ENCODE assay signal across 14 cellular contexts in genomic region chr2:39424951-39425350, GRCh38. TPM values are rescaled to one million over a fixed set of nuclear protein-coding genes. Genes with fewer than 3 reads are reported as not detected.
DNase-seq lines count a peak whose midpoint lies in the region; ATAC-seq, FAIRE-seq and TF ChIP-seq lines count a peak whose summit lies in the region.
"Had no signal": no experiment of that assay in that cellular context is flagged by ENCODE, and none has a peak within 500 bp of the region (broad histone marks: within the 10 kb centered on the region; RNA-seq: fewer than 3 reads in every experiment).

No MANE protein-coding gene starts in this region.

- intact Hi-C loops in GM12878 (cut with micrococcal nuclease; ENCODE audit: unreplicated experiment) = no loop called here

- H3K27ac ChIP-seq in GM23338 (ENCODE audit: low read depth) (peak overlapping the region; percentile 22; the same call in 1 of the 2 replicates), GM12878 (ENCODE audit: control insufficient read depth, insufficient read depth) (no peak overlapping the region), osteoblast (ENCODE audit: low read depth, low read length) (peak overlapping the region; percentile 50)
- H3K27ac ChIP-seq: BLaER1, Peyer's patch had no signal

- peak overlapping the region; percentile 43; the same call in 1 of the 2 replicates for H3K27ac Mint-ChIP-seq in GM23338

- H3K9me2 ChIP-seq in GM23338 (ENCODE audit: insufficient read depth) = peaks cover 3% of the 10 kb centered on the region; the same call in 1 of the 2 replicates

- SMC1A ChIA-PET in GM12878 (lab: Charles Lee; ENCODE audit: uncharacterized antibody, unreplicated experiment) = no interaction called here

- H3K4me2 ChIP-seq in GM23338 = peak overlapping the region; percentile 3; the same call in 1 of the 2 replicates
- no peak overlapping the region for H3K4me2 ChIP-seq in GM12878 (ENCODE audit: control insufficient read depth, insufficient read depth)
- no peak overlapping the region for H3K4me2 ChIP-seq in osteoblast (ENCODE audit: insufficient read depth, low read length)
- H3K4me2 ChIP-seq: BLaER1 had no signal

- WGBS in GM12878 (ENCODE audit: insufficient coverage, insufficient replicate concordance, low lambda C conversion rate, missing lambda C conversion rate) = 95% methylated on average over 1 of the region's 1 CpG

- H3K36me3 ChIP-seq in GM23338 (ENCODE audit: insufficient read depth) (no peaks in the 10 kb centered on the region), GM12878 (ENCODE audit: control insufficient read depth in 2 of 2, insufficient read depth in 2 of 2, low read length in 1 of 2) (no peaks in the 10 kb centered on the region), osteoblast (ENCODE audit: insufficient read depth, low read length) (no peaks in the 10 kb centered on the region)
- H3K36me3 ChIP-seq: BLaER1, Peyer's patch had no signal

- no peaks in the 10 kb centered on the region for H3F3A ChIP-seq in GM23338 (replicated peaks; ENCODE audit: low read depth)

- POLR2A ChIA-PET in GM12878 (lab: Charles Lee) = no interaction called here

- no peaks in the 10 kb centered on the region for H3K9me3 Mint-ChIP-seq in GM23338

- no peaks in the 10 kb centered on the region for H3K36me3 Mint-ChIP-seq in GM23338 (ENCODE audit: low read depth)

- FAIRE-seq in GM12878 (lab: Jason Lieb, UNC) = peak; percentile 7

- no peak for TF ChIP-seq RAD21 in GM12878 (IDR thresholded peaks at IDR 0.05; ENCODE audit: insufficient read depth, low read depth, low read length)

- H3K4me3 ChIP-seq in GM23338 = no peak overlapping the region
- H3K4me3 ChIP-seq in GM12878 = no peak overlapping the region
- no peak overlapping the region for H3K4me3 ChIP-seq in osteoblast (ENCODE audit: insufficient read depth, low read length)
- H3K4me3 ChIP-seq: BLaER1, Peyer's patch had no signal

- no peak for TF ChIP-seq EP300 in GM12878 (IDR thresholded peaks at IDR 0.05; ENCODE audit: borderline replicate concordance in 1 of 2, control insufficient read depth in 1 of 2, low read depth in 2 of 2, low read length in 2 of 2)

- no peak overlapping the region for H3K4me3 Mint-ChIP-seq in GM23338

- no peak for TF ChIP-seq CTCF in GM23338 (conservative IDR thresholded peaks at IDR 0.05; ENCODE audit: low read depth in 2 of 2)
- TF ChIP-seq CTCF in GM12878 (IDR thresholded peaks at IDR 0.05 in 2 of 3, conservative IDR thresholded peaks at IDR 0.05 in 1 of 3; ENCODE audit: control insufficient read depth in 2 of 3, extremely low read depth in 1 of 3, insufficient read depth in 1 of 3, low read depth in 3 of 3, low read length in 3 of 3) = no peak
- no peak for TF ChIP-seq CTCF in osteoblast (IDR thresholded peaks at IDR 0.05; ENCODE audit: extremely low read depth, low read depth, low read length)

- no peak overlapping the region for H3K9ac ChIP-seq in GM12878 (ENCODE audit: control insufficient read depth, insufficient read depth, low read length)
- H3K9ac ChIP-seq: BLaER1 had no signal

- H3K9me3 ChIP-seq in GM12878 (replicated peaks; ENCODE audit: control insufficient read depth, insufficient read depth, low read length) (no peaks in the 10 kb centered on the region), osteoblast (ENCODE audit: low read depth, low read length) (no peaks in the 10 kb centered on the region)
- H3K9me3 ChIP-seq: BLaER1, Peyer's patch had no signal

- H4K20me1 ChIP-seq in GM23338 (replicated peaks; ENCODE audit: insufficient read depth) (peaks cover 24% of the 10 kb centered on the region), GM12878 (ENCODE audit: control insufficient read depth, insufficient read depth) (no peaks in the 10 kb centered on the region), osteoblast (ENCODE audit: insufficient read depth, low read length) (peaks cover 4% of the 10 kb centered on the region)

- CTCF ChIA-PET in GM12878 (lab: Yijun Ruan, JAX) = no interaction called here

- TF ChIP-seq POLR2A in GM12878 (IDR thresholded peaks at IDR 0.05; ENCODE audit: low read depth, low read length) = no peak

- RAD21 ChIA-PET in GM12878 (lab: Charles Lee; ENCODE audit: unreplicated experiment) = no interaction called here

- peaks cover 100% of the 10 kb centered on the region for H3K79me2 ChIP-seq in GM23338 (replicated peaks; ENCODE audit: insufficient read depth)
- H3K79me2 ChIP-seq in GM12878 (ENCODE audit: control insufficient read depth, insufficient read depth, low read length) = peaks cover 2% of the 10 kb centered on the region
- peaks cover 97% of the 10 kb centered on the region for H3K79me2 ChIP-seq in osteoblast (ENCODE audit: insufficient read depth, low read length)

- H3K27me3 ChIP-seq in GM23338 (ENCODE audit: insufficient read depth) (no peaks in the 10 kb centered on the region), GM12878 (replicated peaks in 1 of 2; ENCODE audit: control insufficient read depth in 2 of 2, insufficient read depth in 2 of 2, low read length in 1 of 2) (no peaks in the 10 kb centered on the region), osteoblast (ENCODE audit: insufficient read depth, low read length) (no peaks in the 10 kb centered on the region)
- H3K27me3 ChIP-seq: BLaER1, Peyer's patch had no signal

- no TSS peak for BruUV-seq in GM12878 (replicated peaks; lab: Mats Ljungman, UMichigan)

- in situ Hi-C loops in GM12878 (cut with MboI) = no loop called here

- ATAC-seq in GM23338 (no peak), GM12878 (no peak), HG03439 (IDR thresholded peaks at IDR 0.05; ENCODE audit: unreplicated experiment) (no peak)

- H3K27me3 Mint-ChIP-seq in GM23338 (ENCODE audit: insufficient read depth, low read depth, poor library complexity) = no peaks in the 10 kb centered on the region

- DNase-seq in GM23338 (ENCODE audit: low spot score) (no peak), LHCN-M2 (ENCODE audit: low read depth) (peak; percentile 54), GM12878 (ENCODE audit: low read depth, low spot score) (no peak), osteoblast (ENCODE audit: insufficient read length, low spot score, missing footprints) (no peak), hepatic stellate cell (ENCODE audit: low spot score) (no peak), mucosa of gallbladder (ENCODE audit: low spot score) (no peak)
- DNase-seq: H7, NCI-H1092, NCI-H1694, NCI-H345, Peyer's patch, SHP77 treated with DMSO at 0.1 percent for 48 hours had no signal

- H3K4me1 Mint-ChIP-seq in GM23338 = peaks cover 47% of the 10 kb centered on the region

- H3K4me1 ChIP-seq in GM23338 (ENCODE audit: insufficient read depth) (peaks cover 69% of the 10 kb centered on the region), GM12878 (ENCODE audit: control insufficient read depth, insufficient read depth, low read length) (no peaks in the 10 kb centered on the region), osteoblast (ENCODE audit: insufficient read depth, low read length) (peaks cover 12% of the 10 kb centered on the region)
- H3K4me1 ChIP-seq: Peyer's patch had no signal

- H2AFZ ChIP-seq in GM23338 (no peak overlapping the region), GM12878 (ENCODE audit: control insufficient read depth, low read depth, low read length) (no peak overlapping the region), osteoblast (ENCODE audit: low read length) (no peak overlapping the region)

TF ChIP-seq in GM23338, 12 proteins besides CTCF, POLR2A, EP300 and RAD21 (continues in another document):
- no peak for TF ChIP-seq ZNF331 (CRISPR knock-in tag; IDR thresholded peaks at IDR 0.05; ENCODE audit: low read depth)
- no peak for TF ChIP-seq EZH2 (IDR thresholded peaks at IDR 0.05; ENCODE audit: low read depth, unreplicated experiment)
- TF ChIP-seq ZNF114 (CRISPR knock-in tag; IDR thresholded peaks at IDR 0.05) = no peak
- no peak for TF ChIP-seq STAT1 (IDR thresholded peaks at IDR 0.05; ENCODE audit: unreplicated experiment)
- TF ChIP-seq EZH2phosphoT487 (IDR thresholded peaks at IDR 0.05; ENCODE audit: unreplicated experiment) = no peak
- TF ChIP-seq POLR2AphosphoS5 (IDR thresholded peaks at IDR 0.05; ENCODE audit: low read depth) = no peak
- no peak for TF ChIP-seq CREB1 (CRISPR knock-in tag; IDR thresholded peaks at IDR 0.05; ENCODE audit: low read depth)

TF ChIP-seq in GM12878, 131 proteins besides CTCF, POLR2A, EP300 and RAD21 (continues in another document):
- TF ChIP-seq ZBED1 (IDR thresholded peaks at IDR 0.05; ENCODE audit: borderline replicate concordance) (no peak), ZNF24 (IDR thresholded peaks at IDR 0.05) (no peak)

RNA-seq across cellular contexts. Expression of gene MAP4K3, which starts 12.1 kb away (rescaled TPM):
- 80.9 and 90.7 TPM in 2 replicates for total RNA-seq in GM23338 (2014; rRNA removed; shearing (Covaris generic))
- 27.4 and 33.0 TPM in 2 replicates for polyA plus RNA-seq in GM23338 (2016; fragmentation: Nextera tagmentation; extraction: Ambion mirVana)
- 35.0 and 41.4 TPM in 2 replicates for total RNA-seq in LHCN-M2 (2014; rRNA removed)
- polyA plus RNA-seq in LHCN-M2 (2012) = 8.4 TPM
- 98.2 and 103 TPM in 2 replicates for total RNA-seq in GM12878 (2013; cell fraction: nucleolus; rRNA removed)
- 0.05 and 0.23 TPM in 2 replicates for total RNA-seq in GM12878 (2014; rRNA removed)
- 0.18 and 0.46 TPM in 2 replicates for total RNA-seq in GM12878 (2014; rRNA removed; fragmentation: Illumina TruSeq; extraction: Trizol)
- 0.61 and 0.95 TPM in 2 replicates for total RNA-seq in GM12878 (2021)
- 1.9 TPM for polyA plus RNA-seq in GM12878 (2011; ENCODE audit: low read depth)
- polyA plus RNA-seq in GM12878 (2011; rRNA removed) = 0.68 and 0.98 TPM in 2 replicates
- 0.23 and 0.36 TPM in 2 replicates for polyA plus RNA-seq in GM12878 (2011; cell fraction: cytosol; rRNA removed)
- 0.54 and 0.73 TPM in 2 replicates for polyA plus RNA-seq in GM12878 (2011; cell fraction: nucleus; rRNA removed)
- 2.8 and 3.1 TPM in 2 replicates for polyA plus RNA-seq in GM12878 (2012)
- 0.12 and 0.16 TPM in 2 replicates for polyA plus RNA-seq in GM12878 (2014; fragmentation: Illumina TruSeq; extraction: Trizol)
- polyA plus RNA-seq in GM12878 (2014; fragmentation: Nextera tagmentation; extraction: Ambion mirVana) = under 1 TPM in 1 of 2 experiments, not detected in 1; 0.04 TPM
- polyA plus RNA-seq in GM12878 (2014; rRNA removed) = 0.05 and 0.14 TPM in 2 replicates
- polyA plus RNA-seq in GM12878 (2016; fragmentation: Nextera tagmentation; extraction: Ambion mirVana) = under 1 TPM; 0.21 to 0.38 TPM
- 0.51 and 0.62 TPM in 2 replicates for polyA minus RNA-seq in GM12878 (2011; rRNA and poly(A)+ RNA removed)
- polyA minus RNA-seq in GM12878 (2011; cell fraction: cytosol; rRNA and poly(A)+ RNA removed) = not detected in 2 replicates
- 0.96 and 1.6 TPM in 2 replicates for polyA minus RNA-seq in GM12878 (2011; cell fraction: nucleus; rRNA and poly(A)+ RNA removed)
- total RNA-seq in osteoblast = 49.8 and 51.8 TPM in 2 replicates
- total RNA-seq in mucosa of gallbladder = 69.2 TPM
